In the genomic region with DNA sequence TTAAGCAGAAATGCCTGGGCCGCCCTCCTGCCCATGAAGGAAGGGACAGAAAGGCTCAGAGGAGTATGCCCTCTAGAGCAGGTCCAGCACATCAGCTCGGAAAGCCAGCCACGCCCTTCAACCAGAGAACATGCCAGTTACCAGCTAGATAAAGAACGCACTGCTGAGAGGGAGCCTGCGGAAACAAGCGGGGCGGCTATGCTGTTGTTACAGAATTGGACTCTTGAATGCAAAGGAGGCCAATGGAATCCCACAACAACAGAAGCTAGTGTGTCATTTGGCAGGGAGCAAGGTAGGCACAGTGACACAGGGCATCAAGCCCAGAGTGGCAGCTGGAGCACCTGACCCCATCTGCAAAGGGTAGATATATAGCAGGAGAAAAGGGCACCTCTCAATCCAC, we compare ENCODE assay signal across 16 cellular contexts.
DNase-seq lines count a peak whose midpoint lies in the region; ATAC-seq lines count a peak whose summit lies in the region.
"Had no signal": no experiment of that assay in that cellular context is flagged by ENCODE, and none has a peak within 500 bp of the region (broad histone marks: within the 10 kb centered on the region; RNA-seq: fewer than 3 reads in every experiment).

No MANE protein-coding gene starts in this region.

- ATAC-seq in Right ventricle myocardium inferior, result peak; percentile 85
- no peak for ATAC-seq in activated T-helper 17 cell treated with anti-CD3 and anti-CD28 coated beads, Interleukin-2, amount 50 U/mL, for 72 hours (replicated peaks)
- ATAC-seq in left lobe of liver, result peak; percentile 88
- no peak for ATAC-seq in GM21360 (IDR thresholded peaks at IDR 0.05; ENCODE audit: unreplicated experiment)
- no peak for ATAC-seq in GM19452 (IDR thresholded peaks at IDR 0.05; ENCODE audit: unreplicated experiment)
- ATAC-seq: activated naive CD4-positive, alpha-beta T cell treated with anti-CD3 and anti-CD28 coated beads, Interleukin-2, amount 50 U/mL, for 72 hours; K562; stimulated activated memory B cell treated with anti-CD40 and anti-IgM and Interleukin-4, amounts not matched to agents 10 μg/mL and 1 μg/mL and 100 μg/mL, for 72 hours had no signal

- peaks cover 72% of the 10 kb centered on the region for H3K36me3 Mint-ChIP-seq in activated T-helper 17 cell treated with anti-CD3 and anti-CD28 coated beads, Interleukin-2, amount 50 U/mL, for 72 hours (ENCODE audit: low read depth)
- H3K36me3 Mint-ChIP-seq: stimulated activated memory B cell treated with anti-CD40 and anti-IgM and Interleukin-4, amounts not matched to agents 10 μg/mL and 1 μg/mL and 100 μg/mL, for 72 hours had no signal

- H3K4me3 Mint-ChIP-seq in activated T-helper 17 cell treated with anti-CD3 and anti-CD28 coated beads, Interleukin-2, amount 50 U/mL, for 72 hours, result no peak overlapping the region
- H3K4me3 Mint-ChIP-seq: stimulated activated memory B cell treated with anti-CD40 and anti-IgM and Interleukin-4, amounts not matched to agents 10 μg/mL and 1 μg/mL and 100 μg/mL, for 72 hours had no signal

- intact Hi-C loops in Right ventricle myocardium inferior (cut with DNase I), result loop anchor here (10.0 kb wide), 1 partner anchor 246 kb away; a partner anchor contains a TSS
- intact Hi-C loops in cardiac septum (cut with DNase I), result loop anchor here (10.0 kb wide), 2 partner anchors 246 to 434 kb away; a partner anchor contains a TSS

- H3K9me3 Mint-ChIP-seq in activated T-helper 17 cell treated with anti-CD3 and anti-CD28 coated beads, Interleukin-2, amount 50 U/mL, for 72 hours, result no peaks in the 10 kb centered on the region
- H3K9me3 Mint-ChIP-seq: activated naive CD4-positive, alpha-beta T cell treated with anti-CD3 and anti-CD28 coated beads, Interleukin-2, amount 50 U/mL, for 72 hours; stimulated activated memory B cell treated with anti-CD40 and anti-IgM and Interleukin-4, amounts not matched to agents 10 μg/mL and 1 μg/mL and 100 μg/mL, for 72 hours had no signal

- DNase-seq in Right ventricle myocardium inferior (ENCODE audit: missing footprints), result no peak
- DNase-seq in cardiac septum (ENCODE audit: low spot score), result no peak
- peak; percentile 83 for DNase-seq in left lobe of liver (ENCODE audit: low spot score)
- peak; percentile 26 for DNase-seq in ureter (ENCODE audit: low spot score)
- DNase-seq in activated CD4-positive, alpha-beta T cell treated with anti-CD3 and anti-CD28 coated beads for 4 hours, result no peak
- DNase-seq: activated CD4-positive, alpha-beta T cell treated with anti-CD3 and anti-CD28 coated beads, Interleukin-2, amount 50 U/mL, for 1 hour; activated T-cell treated with anti-CD3 and anti-CD28 coated beads, Interleukin-2, amount 50 U/mL, for 1 hour; cortex of kidney; NCI-H748 treated with DMSO at 0.1 percent for 48 hours; SIG-M5 had no signal

- H3K27ac Mint-ChIP-seq in activated T-helper 17 cell treated with anti-CD3 and anti-CD28 coated beads, Interleukin-2, amount 50 U/mL, for 72 hours, result peak overlapping the region; percentile 74
- H3K27ac Mint-ChIP-seq: activated naive CD4-positive, alpha-beta T cell treated with anti-CD3 and anti-CD28 coated beads, Interleukin-2, amount 50 U/mL, for 72 hours; stimulated activated memory B cell treated with anti-CD40 and anti-IgM and Interleukin-4, amounts not matched to agents 10 μg/mL and 1 μg/mL and 100 μg/mL, for 72 hours had no signal

- H3K27me3 Mint-ChIP-seq in activated T-helper 17 cell treated with anti-CD3 and anti-CD28 coated beads, Interleukin-2, amount 50 U/mL, for 72 hours, result no peaks in the 10 kb centered on the region

- peaks cover 23% of the 10 kb centered on the region for H3K4me1 Mint-ChIP-seq in activated T-helper 17 cell treated with anti-CD3 and anti-CD28 coated beads, Interleukin-2, amount 50 U/mL, for 72 hours

Comparison
In these comparisons a context has a peak if more than half of its experiments do, and no peak if none do; other contexts are left out.
1. ATAC-seq: peak in Right ventricle myocardium inferior (single experiment) and left lobe of liver (single experiment); none in activated T-helper 17 cell treated with anti-CD3 and anti-CD28 coated beads, Interleukin-2, amount 50 U/mL, for 72 hours (single experiment), GM21360 (single experiment) and GM19452 (single experiment).
2. DNase-seq: peak in left lobe of liver (single experiment) and ureter (single experiment); none in Right ventricle myocardium inferior (single experiment), cardiac septum (single experiment) and activated CD4-positive, alpha-beta T cell treated with anti-CD3 and anti-CD28 coated beads for 4 hours (0 of 2).